Comparison of ENCODE assay signal across 10 cellular contexts in genomic region chr19:55581828-55582223, GRCh38. TPM values are rescaled to one million over a fixed set of nuclear protein-coding genes. Genes with fewer than 3 reads are reported as not detected.
DNase-seq lines count a peak whose midpoint lies in the region; ATAC-seq and TF ChIP-seq lines count a peak whose summit lies in the region.
"Had no signal": no experiment of that assay in that cellular context is flagged by ENCODE, and none has a peak within 500 bp of the region (broad histone marks: within the 10 kb centered on the region; RNA-seq: fewer than 3 reads in every experiment).

No MANE protein-coding gene starts in this region.

- no peak overlapping the region for H3K4me3 ChIP-seq in cardiac muscle cell
- peak overlapping the region; percentile 89 for H3K4me3 ChIP-seq in upper lobe of right lung

- ATAC-seq in Right ventricle myocardium inferior (no peak), left lobe of liver (peak; percentile 12), upper lobe of right lung (peak; percentile 29)

- DNase-seq in cardiac muscle cell (ENCODE audit: low read depth in 1 of 2, low spot score in 1 of 2), result no peak
- DNase-seq in Right ventricle myocardium inferior (ENCODE audit: missing footprints), result no peak
- peak; percentile 56 for DNase-seq in amniotic epithelial cell (ENCODE audit: low read depth)
- DNase-seq in left lobe of liver (ENCODE audit: low spot score), result no peak
- DNase-seq in upper lobe of right lung, result no peak
- DNase-seq in activated gamma-delta T cell (lab: John Stamatoyannopoulos, UW), result no peak
- DNase-seq in NCI-H187 treated with DMSO at 0.1 percent for 48 hours (lab: John Stamatoyannopoulos, UW), result no peak
- DNase-seq in amniotic stem cell (lab: John Stamatoyannopoulos, UW), result no peak
- DNase-seq: midbrain had no signal

- H3K36me3 ChIP-seq in cardiac muscle cell (peaks cover 8% of the 10 kb centered on the region), upper lobe of right lung (no peaks in the 10 kb centered on the region)

- H3K4me1 ChIP-seq in cardiac muscle cell (ENCODE audit: low read depth) (peaks cover 5% of the 10 kb centered on the region), upper lobe of right lung (peaks cover 24% of the 10 kb centered on the region)

- H3K9me3 ChIP-seq in cardiac muscle cell (ENCODE audit: low read depth), result no peaks in the 10 kb centered on the region
- no peaks in the 10 kb centered on the region for H3K9me3 ChIP-seq in upper lobe of right lung

- H3K27me3 ChIP-seq in cardiac muscle cell (no peaks in the 10 kb centered on the region), upper lobe of right lung (no peaks in the 10 kb centered on the region)

- peak overlapping the region; percentile 94 for H3K27ac ChIP-seq in cardiac muscle cell
- H3K27ac ChIP-seq in upper lobe of right lung, result peak overlapping the region; percentile 88

- intact Hi-C loops in Right ventricle myocardium inferior (cut with DNase I), result loop anchor here (2.0 to 5.0 kb wide), 3 partner anchors 17 to 65 kb away; partner anchors contain the start of genes FIZ1 and SBK3
- intact Hi-C loops in upper lobe of right lung (cut with DNase I), result no loop called here

- TF ChIP-seq CTCF in cardiac muscle cell (IDR thresholded peaks at IDR 0.05; ENCODE audit: low read depth, low read length) (no peak), upper lobe of right lung (IDR thresholded peaks at IDR 0.05) (no peak)

RNA-seq across cellular contexts. Expression of gene ZNF579, which starts 1.2 kb away (rescaled TPM):
- total RNA-seq in cardiac muscle cell (10.3 and 13.4 TPM in 2 replicates), Right ventricle myocardium inferior (13.1 TPM), left lobe of liver (4.5 TPM), upper lobe of right lung (15.7 TPM)
- 14.9 and 17.7 TPM in 2 replicates for polyA plus RNA-seq in cardiac muscle cell

RNA-seq across cellular contexts. Expression of gene FIZ1, which starts 17.5 kb away (rescaled TPM):
- 12.8 and 13.6 TPM in 2 replicates for total RNA-seq in cardiac muscle cell
- polyA plus RNA-seq in cardiac muscle cell, result 18.7 and 25.3 TPM in 2 replicates
- 14.8 TPM for total RNA-seq in Right ventricle myocardium inferior
- 6.7 TPM for total RNA-seq in left lobe of liver
- 14.9 TPM for total RNA-seq in upper lobe of right lung

RNA-seq across cellular contexts. Expression of gene ZNF524, which starts 18.3 kb away (rescaled TPM):
- total RNA-seq in cardiac muscle cell, result 26.5 and 29.1 TPM in 2 replicates
- polyA plus RNA-seq in cardiac muscle cell, result 15.9 and 17.3 TPM in 2 replicates
- total RNA-seq in Right ventricle myocardium inferior, result 16.9 TPM
- total RNA-seq in left lobe of liver, result 13.2 TPM
- total RNA-seq in upper lobe of right lung, result 28.6 TPM

RNA-seq across cellular contexts. Expression of gene ZNF865, which starts 23.6 kb away (rescaled TPM):
- total RNA-seq in cardiac muscle cell (7.1 and 11.2 TPM in 2 replicates), Right ventricle myocardium inferior (16.9 TPM), left lobe of liver (8.1 TPM), upper lobe of right lung (18.4 TPM)
- 1.9 and 2.6 TPM in 2 replicates for polyA plus RNA-seq in cardiac muscle cell

RNA-seq across cellular contexts. Expression of gene SBK3, which starts 36.5 kb away (rescaled TPM):
- total RNA-seq in cardiac muscle cell (0.71 and 0.88 TPM in 2 replicates), Right ventricle myocardium inferior (17.6 TPM), left lobe of liver (not detected), upper lobe of right lung (1.8 TPM)
- polyA plus RNA-seq in cardiac muscle cell, result not detected in 2 replicates
- polyA plus RNA-seq: fibroblast of lung had no signal
